1 cellular context compared by ENCODE assay signal in the genomic region with DNA sequence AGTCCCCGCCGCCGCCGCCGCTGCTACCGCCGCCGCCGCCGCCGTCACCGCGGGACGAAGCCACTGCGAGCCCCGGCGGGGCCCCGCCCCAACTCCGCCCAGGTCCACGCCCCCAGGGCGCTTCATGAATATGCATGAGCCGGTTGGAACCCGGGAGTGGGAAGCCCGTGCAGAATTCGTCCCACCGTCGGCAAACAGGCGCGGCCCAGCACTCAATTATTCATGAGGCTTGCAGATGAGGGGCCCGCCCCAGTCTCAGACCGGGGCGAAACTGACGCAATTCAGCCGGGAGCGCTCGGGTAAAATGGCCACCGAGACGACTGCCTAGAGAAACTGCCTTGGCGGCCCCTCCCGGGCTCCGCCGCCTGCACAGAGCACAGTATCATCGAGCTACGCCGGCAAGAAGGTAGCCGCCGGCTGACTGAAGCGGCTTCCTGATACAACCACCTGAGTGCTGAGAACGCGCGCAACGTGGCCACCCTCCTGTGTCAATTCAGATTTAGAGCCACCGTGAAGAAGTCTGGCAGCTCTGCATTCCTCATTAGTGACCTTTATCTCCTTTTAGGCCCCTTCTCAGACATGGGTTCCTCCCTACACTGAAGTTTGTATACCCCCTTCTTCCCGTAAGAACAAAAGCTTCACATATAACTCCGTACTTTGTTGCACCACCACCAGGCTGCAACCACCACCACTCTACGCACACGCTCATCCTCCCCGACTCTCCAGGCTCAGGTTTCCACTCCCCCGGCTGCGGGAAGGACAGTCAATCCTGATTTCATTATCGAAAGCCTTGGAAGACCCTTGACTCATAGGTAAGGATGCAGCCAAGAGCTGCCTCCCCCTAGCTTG.
TF ChIP-seq lines count a peak whose summit lies in the region.

A gene with protein sequence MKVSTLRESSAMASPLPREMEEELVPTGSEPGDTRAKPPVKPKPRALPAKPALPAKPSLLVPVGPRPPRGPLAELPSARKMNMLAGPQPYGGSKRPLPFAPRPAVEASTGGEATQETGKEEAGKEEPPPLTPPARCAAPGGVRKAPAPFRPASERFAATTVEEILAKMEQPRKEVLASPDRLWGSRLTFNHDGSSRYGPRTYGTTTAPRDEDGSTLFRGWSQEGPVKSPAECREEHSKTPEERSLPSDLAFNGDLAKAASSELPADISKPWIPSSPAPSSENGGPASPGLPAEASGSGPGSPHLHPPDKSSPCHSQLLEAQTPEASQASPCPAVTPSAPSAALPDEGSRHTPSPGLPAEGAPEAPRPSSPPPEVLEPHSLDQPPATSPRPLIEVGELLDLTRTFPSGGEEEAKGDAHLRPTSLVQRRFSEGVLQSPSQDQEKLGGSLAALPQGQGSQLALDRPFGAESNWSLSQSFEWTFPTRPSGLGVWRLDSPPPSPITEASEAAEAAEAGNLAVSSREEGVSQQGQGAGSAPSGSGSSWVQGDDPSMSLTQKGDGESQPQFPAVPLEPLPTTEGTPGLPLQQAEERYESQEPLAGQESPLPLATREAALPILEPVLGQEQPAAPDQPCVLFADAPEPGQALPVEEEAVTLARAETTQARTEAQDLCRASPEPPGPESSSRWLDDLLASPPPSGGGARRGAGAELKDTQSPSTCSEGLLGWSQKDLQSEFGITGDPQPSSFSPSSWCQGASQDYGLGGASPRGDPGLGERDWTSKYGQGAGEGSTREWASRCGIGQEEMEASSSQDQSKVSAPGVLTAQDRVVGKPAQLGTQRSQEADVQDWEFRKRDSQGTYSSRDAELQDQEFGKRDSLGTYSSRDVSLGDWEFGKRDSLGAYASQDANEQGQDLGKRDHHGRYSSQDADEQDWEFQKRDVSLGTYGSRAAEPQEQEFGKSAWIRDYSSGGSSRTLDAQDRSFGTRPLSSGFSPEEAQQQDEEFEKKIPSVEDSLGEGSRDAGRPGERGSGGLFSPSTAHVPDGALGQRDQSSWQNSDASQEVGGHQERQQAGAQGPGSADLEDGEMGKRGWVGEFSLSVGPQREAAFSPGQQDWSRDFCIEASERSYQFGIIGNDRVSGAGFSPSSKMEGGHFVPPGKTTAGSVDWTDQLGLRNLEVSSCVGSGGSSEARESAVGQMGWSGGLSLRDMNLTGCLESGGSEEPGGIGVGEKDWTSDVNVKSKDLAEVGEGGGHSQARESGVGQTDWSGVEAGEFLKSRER (N-terminal part only) (minus strand): TSS at position 67 of the 849 bp plus-strand sequence. CDS start 3,067 bp downstream, outside the sequence.

TF ChIP-seq in K562, 482 proteins besides CTCF, POLR2A, EP300 and RAD21 (continued from another document and continues in another):
- TF ChIP-seq, protein P1, sequence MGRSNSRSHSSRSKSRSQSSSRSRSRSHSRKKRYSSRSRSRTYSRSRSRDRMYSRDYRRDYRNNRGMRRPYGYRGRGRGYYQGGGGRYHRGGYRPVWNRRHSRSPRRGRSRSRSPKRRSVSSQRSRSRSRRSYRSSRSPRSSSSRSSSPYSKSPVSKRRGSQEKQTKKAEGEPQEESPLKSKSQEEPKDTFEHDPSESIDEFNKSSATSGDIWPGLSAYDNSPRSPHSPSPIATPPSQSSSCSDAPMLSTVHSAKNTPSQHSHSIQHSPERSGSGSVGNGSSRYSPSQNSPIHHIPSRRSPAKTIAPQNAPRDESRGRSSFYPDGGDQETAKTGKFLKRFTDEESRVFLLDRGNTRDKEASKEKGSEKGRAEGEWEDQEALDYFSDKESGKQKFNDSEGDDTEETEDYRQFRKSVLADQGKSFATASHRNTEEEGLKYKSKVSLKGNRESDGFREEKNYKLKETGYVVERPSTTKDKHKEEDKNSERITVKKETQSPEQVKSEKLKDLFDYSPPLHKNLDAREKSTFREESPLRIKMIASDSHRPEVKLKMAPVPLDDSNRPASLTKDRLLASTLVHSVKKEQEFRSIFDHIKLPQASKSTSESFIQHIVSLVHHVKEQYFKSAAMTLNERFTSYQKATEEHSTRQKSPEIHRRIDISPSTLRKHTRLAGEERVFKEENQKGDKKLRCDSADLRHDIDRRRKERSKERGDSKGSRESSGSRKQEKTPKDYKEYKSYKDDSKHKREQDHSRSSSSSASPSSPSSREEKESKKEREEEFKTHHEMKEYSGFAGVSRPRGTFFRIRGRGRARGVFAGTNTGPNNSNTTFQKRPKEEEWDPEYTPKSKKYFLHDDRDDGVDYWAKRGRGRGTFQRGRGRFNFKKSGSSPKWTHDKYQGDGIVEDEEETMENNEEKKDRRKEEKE (IDR thresholded peaks at IDR 0.05; ENCODE audit: borderline replicate concordance in 1 of 2, control insufficient read depth in 1 of 2, low read depth in 2 of 2, low read length in 1 of 2): 0 out of 4 replicates have a peak, but pooled peaks of 1 of the 2 experiments have one; percentile 32
- TF ChIP-seq, protein P2, sequence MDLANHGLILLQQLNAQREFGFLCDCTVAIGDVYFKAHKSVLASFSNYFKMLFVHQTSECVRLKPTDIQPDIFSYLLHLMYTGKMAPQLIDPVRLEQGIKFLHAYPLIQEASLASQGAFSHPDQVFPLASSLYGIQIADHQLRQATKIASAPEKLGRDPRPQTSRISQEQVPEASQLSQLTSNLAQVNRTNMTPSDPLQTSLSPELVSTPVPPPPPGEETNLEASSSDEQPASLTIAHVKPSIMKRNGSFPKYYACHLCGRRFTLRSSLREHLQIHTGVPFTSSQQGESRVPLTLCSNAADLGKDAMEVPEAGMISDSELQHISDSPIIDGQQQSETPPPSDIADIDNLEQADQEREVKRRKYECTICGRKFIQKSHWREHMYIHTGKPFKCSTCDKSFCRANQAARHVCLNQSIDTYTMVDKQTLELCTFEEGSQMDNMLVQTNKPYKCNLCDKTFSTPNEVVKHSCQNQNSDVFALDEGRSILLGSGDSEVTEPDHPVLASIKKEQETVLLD (IDR thresholded peaks at IDR 0.05): no peak
- TF ChIP-seq ILK (tag; IDR thresholded peaks at IDR 0.05; ENCODE audit: borderline replicate concordance, low read depth) (no peak), PHF8 (IDR thresholded peaks at IDR 0.05; ENCODE audit: borderline replicate concordance, low read length) (peak; percentile 76; the same call in 1 of the 2 replicates), CHD1 (IDR thresholded peaks at IDR 0.05; ENCODE audit: low read length) (no peak), NCOA1 (IDR thresholded peaks at IDR 0.05; ENCODE audit: low read depth) (no peak), CREBBP (IDR thresholded peaks at IDR 0.05; ENCODE audit: low read depth, low read length) (no peak), ZNF586 (CRISPR knock-in tag; conservative IDR thresholded peaks at IDR 0.05) (no peak), NFIX (CRISPR knock-in tag; IDR thresholded peaks at IDR 0.05; ENCODE audit: low read depth) (no peak), ZNF551 (CRISPR knock-in tag; IDR thresholded peaks at IDR 0.05) (no peak), TSC22D4 (tag; IDR thresholded peaks at IDR 0.05) (no peak), ZNF707 (CRISPR knock-in tag; conservative IDR thresholded peaks at IDR 0.05) (no peak), STAT5A (IDR thresholded peaks at IDR 0.05; ENCODE audit: borderline replicate concordance, low read length) (no peak), NCOA4 (IDR thresholded peaks at IDR 0.05; ENCODE audit: partially characterized antibody) (no peak), BMI1 (IDR thresholded peaks at IDR 0.05; ENCODE audit: low read length) (no peak), NELFE (IDR thresholded peaks at IDR 0.05; ENCODE audit: insufficient read depth, insufficient read length) (no peak), MIER1 (IDR thresholded peaks at IDR 0.05; ENCODE audit: low read depth) (no peak), CHD4 (IDR thresholded peaks at IDR 0.05; ENCODE audit: insufficient read depth, insufficient replicate concordance, low read depth, low read length, poor library complexity, severe bottlenecking) (no peak), RAD51 (IDR thresholded peaks at IDR 0.05; ENCODE audit: borderline replicate concordance, low read depth) (no peak), ATF7 (IDR thresholded peaks at IDR 0.05) (peak; percentile 96), ZFX (CRISPR knock-in tag; IDR thresholded peaks at IDR 0.05) (peak; percentile 63; the same call in 1 of the 2 replicates), GTF2A2 (tag; IDR thresholded peaks at IDR 0.05) (no peak), TCF7L2 (IDR thresholded peaks at IDR 0.05; ENCODE audit: low read depth, low read length) (no peak), RFX5 (IDR thresholded peaks at IDR 0.05; ENCODE audit: low read depth, low read length) (no peak), PCBP2 (IDR thresholded peaks at IDR 0.05; ENCODE audit: low read depth, low read length, poor library complexity, severe bottlenecking) (no peak), MTA1 (IDR thresholded peaks at IDR 0.05; ENCODE audit: borderline replicate concordance) (no peak)
- TF ChIP-seq, protein P3, sequence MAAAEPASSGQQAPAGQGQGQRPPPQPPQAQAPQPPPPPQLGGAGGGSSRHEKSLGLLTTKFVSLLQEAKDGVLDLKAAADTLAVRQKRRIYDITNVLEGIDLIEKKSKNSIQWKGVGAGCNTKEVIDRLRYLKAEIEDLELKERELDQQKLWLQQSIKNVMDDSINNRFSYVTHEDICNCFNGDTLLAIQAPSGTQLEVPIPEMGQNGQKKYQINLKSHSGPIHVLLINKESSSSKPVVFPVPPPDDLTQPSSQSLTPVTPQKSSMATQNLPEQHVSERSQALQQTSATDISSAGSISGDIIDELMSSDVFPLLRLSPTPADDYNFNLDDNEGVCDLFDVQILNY (CRISPR knock-in tag; IDR thresholded peaks at IDR 0.05): no peak
- TF ChIP-seq, protein P4, sequence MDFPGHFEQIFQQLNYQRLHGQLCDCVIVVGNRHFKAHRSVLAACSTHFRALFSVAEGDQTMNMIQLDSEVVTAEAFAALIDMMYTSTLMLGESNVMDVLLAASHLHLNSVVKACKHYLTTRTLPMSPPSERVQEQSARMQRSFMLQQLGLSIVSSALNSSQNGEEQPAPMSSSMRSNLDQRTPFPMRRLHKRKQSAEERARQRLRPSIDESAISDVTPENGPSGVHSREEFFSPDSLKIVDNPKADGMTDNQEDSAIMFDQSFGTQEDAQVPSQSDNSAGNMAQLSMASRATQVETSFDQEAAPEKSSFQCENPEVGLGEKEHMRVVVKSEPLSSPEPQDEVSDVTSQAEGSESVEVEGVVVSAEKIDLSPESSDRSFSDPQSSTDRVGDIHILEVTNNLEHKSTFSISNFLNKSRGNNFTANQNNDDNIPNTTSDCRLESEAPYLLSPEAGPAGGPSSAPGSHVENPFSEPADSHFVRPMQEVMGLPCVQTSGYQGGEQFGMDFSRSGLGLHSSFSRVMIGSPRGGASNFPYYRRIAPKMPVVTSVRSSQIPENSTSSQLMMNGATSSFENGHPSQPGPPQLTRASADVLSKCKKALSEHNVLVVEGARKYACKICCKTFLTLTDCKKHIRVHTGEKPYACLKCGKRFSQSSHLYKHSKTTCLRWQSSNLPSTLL (IDR thresholded peaks at IDR 0.05): no peak
- TF ChIP-seq, protein P5, sequence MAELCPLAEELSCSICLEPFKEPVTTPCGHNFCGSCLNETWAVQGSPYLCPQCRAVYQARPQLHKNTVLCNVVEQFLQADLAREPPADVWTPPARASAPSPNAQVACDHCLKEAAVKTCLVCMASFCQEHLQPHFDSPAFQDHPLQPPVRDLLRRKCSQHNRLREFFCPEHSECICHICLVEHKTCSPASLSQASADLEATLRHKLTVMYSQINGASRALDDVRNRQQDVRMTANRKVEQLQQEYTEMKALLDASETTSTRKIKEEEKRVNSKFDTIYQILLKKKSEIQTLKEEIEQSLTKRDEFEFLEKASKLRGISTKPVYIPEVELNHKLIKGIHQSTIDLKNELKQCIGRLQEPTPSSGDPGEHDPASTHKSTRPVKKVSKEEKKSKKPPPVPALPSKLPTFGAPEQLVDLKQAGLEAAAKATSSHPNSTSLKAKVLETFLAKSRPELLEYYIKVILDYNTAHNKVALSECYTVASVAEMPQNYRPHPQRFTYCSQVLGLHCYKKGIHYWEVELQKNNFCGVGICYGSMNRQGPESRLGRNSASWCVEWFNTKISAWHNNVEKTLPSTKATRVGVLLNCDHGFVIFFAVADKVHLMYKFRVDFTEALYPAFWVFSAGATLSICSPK (IDR thresholded peaks at IDR 0.05; ENCODE audit: borderline replicate concordance): no peak
- TF ChIP-seq, protein P6, sequence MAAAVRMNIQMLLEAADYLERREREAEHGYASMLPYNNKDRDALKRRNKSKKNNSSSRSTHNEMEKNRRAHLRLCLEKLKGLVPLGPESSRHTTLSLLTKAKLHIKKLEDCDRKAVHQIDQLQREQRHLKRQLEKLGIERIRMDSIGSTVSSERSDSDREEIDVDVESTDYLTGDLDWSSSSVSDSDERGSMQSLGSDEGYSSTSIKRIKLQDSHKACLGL (CRISPR knock-in tag; IDR thresholded peaks at IDR 0.05; ENCODE audit: borderline replicate concordance, poor library complexity, severe bottlenecking): no peak
- TF ChIP-seq, protein P7, sequence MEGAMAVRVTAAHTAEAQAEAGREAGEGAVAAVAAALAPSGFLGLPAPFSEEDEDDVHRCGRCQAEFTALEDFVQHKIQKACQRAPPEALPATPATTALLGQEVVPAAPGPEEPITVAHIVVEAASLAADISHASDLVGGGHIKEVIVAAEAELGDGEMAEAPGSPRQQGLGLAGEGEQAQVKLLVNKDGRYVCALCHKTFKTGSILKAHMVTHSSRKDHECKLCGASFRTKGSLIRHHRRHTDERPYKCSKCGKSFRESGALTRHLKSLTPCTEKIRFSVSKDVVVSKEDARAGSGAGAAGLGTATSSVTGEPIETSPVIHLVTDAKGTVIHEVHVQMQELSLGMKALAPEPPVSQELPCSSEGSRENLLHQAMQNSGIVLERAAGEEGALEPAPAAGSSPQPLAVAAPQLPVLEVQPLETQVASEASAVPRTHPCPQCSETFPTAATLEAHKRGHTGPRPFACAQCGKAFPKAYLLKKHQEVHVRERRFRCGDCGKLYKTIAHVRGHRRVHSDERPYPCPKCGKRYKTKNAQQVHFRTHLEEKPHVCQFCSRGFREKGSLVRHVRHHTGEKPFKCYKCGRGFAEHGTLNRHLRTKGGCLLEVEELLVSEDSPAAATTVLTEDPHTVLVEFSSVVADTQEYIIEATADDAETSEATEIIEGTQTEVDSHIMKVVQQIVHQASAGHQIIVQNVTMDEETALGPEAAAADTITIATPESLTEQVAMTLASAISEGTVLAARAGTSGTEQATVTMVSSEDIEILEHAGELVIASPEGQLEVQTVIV (CRISPR knock-in tag; IDR thresholded peaks at IDR 0.05; ENCODE audit: borderline replicate concordance): no peak
- TF ChIP-seq, protein P8, sequence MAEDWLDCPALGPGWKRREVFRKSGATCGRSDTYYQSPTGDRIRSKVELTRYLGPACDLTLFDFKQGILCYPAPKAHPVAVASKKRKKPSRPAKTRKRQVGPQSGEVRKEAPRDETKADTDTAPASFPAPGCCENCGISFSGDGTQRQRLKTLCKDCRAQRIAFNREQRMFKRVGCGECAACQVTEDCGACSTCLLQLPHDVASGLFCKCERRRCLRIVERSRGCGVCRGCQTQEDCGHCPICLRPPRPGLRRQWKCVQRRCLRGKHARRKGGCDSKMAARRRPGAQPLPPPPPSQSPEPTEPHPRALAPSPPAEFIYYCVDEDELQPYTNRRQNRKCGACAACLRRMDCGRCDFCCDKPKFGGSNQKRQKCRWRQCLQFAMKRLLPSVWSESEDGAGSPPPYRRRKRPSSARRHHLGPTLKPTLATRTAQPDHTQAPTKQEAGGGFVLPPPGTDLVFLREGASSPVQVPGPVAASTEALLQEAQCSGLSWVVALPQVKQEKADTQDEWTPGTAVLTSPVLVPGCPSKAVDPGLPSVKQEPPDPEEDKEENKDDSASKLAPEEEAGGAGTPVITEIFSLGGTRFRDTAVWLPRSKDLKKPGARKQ (CRISPR knock-in tag; IDR thresholded peaks at IDR 0.05): no peak
- TF ChIP-seq, protein P9, sequence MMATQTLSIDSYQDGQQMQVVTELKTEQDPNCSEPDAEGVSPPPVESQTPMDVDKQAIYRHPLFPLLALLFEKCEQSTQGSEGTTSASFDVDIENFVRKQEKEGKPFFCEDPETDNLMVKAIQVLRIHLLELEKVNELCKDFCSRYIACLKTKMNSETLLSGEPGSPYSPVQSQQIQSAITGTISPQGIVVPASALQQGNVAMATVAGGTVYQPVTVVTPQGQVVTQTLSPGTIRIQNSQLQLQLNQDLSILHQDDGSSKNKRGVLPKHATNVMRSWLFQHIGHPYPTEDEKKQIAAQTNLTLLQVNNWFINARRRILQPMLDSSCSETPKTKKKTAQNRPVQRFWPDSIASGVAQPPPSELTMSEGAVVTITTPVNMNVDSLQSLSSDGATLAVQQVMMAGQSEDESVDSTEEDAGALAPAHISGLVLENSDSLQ (IDR thresholded peaks at IDR 0.05): peak; percentile 39
